ENCODE assay signal across 25 cellular contexts in the genomic region with DNA sequence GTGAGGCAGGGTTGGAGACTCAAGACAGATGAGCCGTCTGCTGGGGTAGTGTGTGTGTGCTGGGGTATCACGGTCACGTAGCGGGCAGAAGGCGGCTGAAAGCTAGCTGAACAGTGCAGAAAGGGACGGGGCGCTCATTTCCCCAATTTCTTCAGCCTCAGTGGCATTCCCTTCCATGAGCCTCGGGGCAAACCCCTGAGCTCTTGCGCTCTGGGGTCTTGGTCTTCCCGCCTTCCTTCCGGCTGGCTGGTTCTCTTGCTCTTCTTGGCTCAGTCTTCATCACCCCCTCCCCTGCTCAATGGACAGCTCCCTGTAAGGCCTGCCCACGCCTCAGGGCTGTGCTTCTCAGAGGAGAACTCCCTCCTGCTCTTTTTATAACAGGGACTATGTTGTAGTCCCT.
"Had no signal": no experiment of that assay in that cellular context is flagged by ENCODE, and none has a peak within 500 bp of the region (broad histone marks: within the 10 kb centered on the region; RNA-seq: fewer than 3 reads in every experiment).

No MANE protein-coding gene starts in this region.

- H3K79me2 ChIP-seq: hepatocyte had no signal

- H3K4me1 ChIP-seq: adrenal gland, ascending aorta, left ventricle myocardium inferior, prostate gland, right atrium auricular region, suprapubic skin, transverse colon, uterus had no signal

- H2AFZ ChIP-seq: hepatocyte had no signal

- H3K27me3 ChIP-seq: adrenal gland, ascending aorta, hepatocyte, right atrium auricular region, uterus had no signal

- H3K4me3 Mint-ChIP-seq: activated CD4-positive, alpha-beta memory T cell treated with anti-CD3 and anti-CD28 coated beads, Interleukin-2, amount 10 ng/mL, durations not matched to agents 7 days and 5 days; activated CD8-positive, alpha-beta memory T cell treated with anti-CD3 and anti-CD28 coated beads, Interleukin-2, amount 10 ng/mL, durations not matched to agents 7 days and 5 days; activated T-helper 1 cell treated with anti-CD3 and anti-CD28 coated beads, Interleukin-12 subunit alpha, Interleukin-12 subunit beta, Interleukin-2, Interleukin-4 antibody, amounts not matched to agents 30 ng/mL and 10 ng/mL and 1 ng/mL, durations not matched to agents 14 hours and 24 hours and 36 hours; mesothelial cell of epicardium; naive thymus-derived CD8-positive, alpha-beta T cell; stimulated activated effector memory CD8-positive, alpha-beta T cell treated with anti-CD3 and anti-CD28 coated beads, Interleukin-12 subunit alpha, Interleukin-12 subunit beta, amount 100 ng/mL, for 72 hours; stimulated activated naive CD8-positive, alpha-beta T cell treated with anti-CD3 and anti-CD28 coated beads, Interleukin-15, amount 100 ng/mL, for 72 hours; T-helper 17 cell had no signal

- H3K9me3 Mint-ChIP-seq: activated CD4-positive, alpha-beta memory T cell treated with anti-CD3 and anti-CD28 coated beads, Interleukin-2, amount 10 ng/mL, durations not matched to agents 7 days and 5 days; activated naive CD4-positive, alpha-beta T cell treated with anti-CD3 and anti-CD28 coated beads, Interleukin-2, amount 50 U/mL, for 72 hours; activated T-helper 1 cell treated with anti-CD3 and anti-CD28 coated beads, Interleukin-12 subunit alpha, Interleukin-12 subunit beta, Interleukin-2, Interleukin-4 antibody, amounts not matched to agents 30 ng/mL and 10 ng/mL and 1 ng/mL, durations not matched to agents 14 hours and 24 hours and 36 hours; mesothelial cell of epicardium; naive thymus-derived CD8-positive, alpha-beta T cell; stimulated activated effector memory CD8-positive, alpha-beta T cell treated with anti-CD3 and anti-CD28 coated beads, Interleukin-12 subunit alpha, Interleukin-12 subunit beta, amount 100 ng/mL, for 72 hours; stimulated activated naive CD8-positive, alpha-beta T cell treated with anti-CD3 and anti-CD28 coated beads, Interleukin-15, amount 100 ng/mL, for 72 hours had no signal

- H3K36me3 Mint-ChIP-seq: activated CD8-positive, alpha-beta memory T cell treated with anti-CD3 and anti-CD28 coated beads, Interleukin-2, amount 10 ng/mL, durations not matched to agents 7 days and 5 days; activated naive CD4-positive, alpha-beta T cell treated with anti-CD3 and anti-CD28 coated beads, Interleukin-2, amount 50 U/mL, for 72 hours; mesothelial cell of epicardium; naive thymus-derived CD8-positive, alpha-beta T cell; stimulated activated effector memory CD8-positive, alpha-beta T cell treated with anti-CD3 and anti-CD28 coated beads, Interleukin-12 subunit alpha, Interleukin-12 subunit beta, amount 100 ng/mL, for 72 hours had no signal

- H3K36me3 ChIP-seq: adrenal gland, ascending aorta, brain microvascular endothelial cell, left ventricle myocardium inferior, prostate gland, right atrium auricular region, suprapubic skin, transverse colon, uterus had no signal

- H3K27ac ChIP-seq: adrenal gland, ascending aorta, brain microvascular endothelial cell, hepatocyte, left ventricle myocardium inferior, prostate gland, right atrium auricular region, suprapubic skin, transverse colon, uterus had no signal

- H3K4me3 ChIP-seq: adrenal gland, ascending aorta, hepatocyte, left ventricle myocardium inferior, prostate gland, right atrium auricular region, suprapubic skin, transverse colon, uterus had no signal

- ATAC-seq: activated CD8-positive, alpha-beta memory T cell treated with anti-CD3 and anti-CD28 coated beads, Interleukin-2, amount 10 ng/mL, durations not matched to agents 7 days and 5 days; activated naive CD4-positive, alpha-beta T cell treated with anti-CD3 and anti-CD28 coated beads, Interleukin-2, amount 50 U/mL, for 72 hours; naive thymus-derived CD8-positive, alpha-beta T cell; stimulated activated effector memory CD8-positive, alpha-beta T cell treated with anti-CD3 and anti-CD28 coated beads, Interleukin-12 subunit alpha, Interleukin-12 subunit beta, amount 100 ng/mL, for 72 hours; stimulated activated naive CD8-positive, alpha-beta T cell treated with anti-CD3 and anti-CD28 coated beads, Interleukin-15, amount 100 ng/mL, for 72 hours; T-helper 17 cell had no signal

- H3K4me2 ChIP-seq: hepatocyte had no signal

- H3K4me1 Mint-ChIP-seq: activated CD8-positive, alpha-beta memory T cell treated with anti-CD3 and anti-CD28 coated beads, Interleukin-2, amount 10 ng/mL, durations not matched to agents 7 days and 5 days; mesothelial cell of epicardium; stimulated activated effector memory CD8-positive, alpha-beta T cell treated with anti-CD3 and anti-CD28 coated beads, Interleukin-12 subunit alpha, Interleukin-12 subunit beta, amount 100 ng/mL, for 72 hours; stimulated activated naive CD8-positive, alpha-beta T cell treated with anti-CD3 and anti-CD28 coated beads, Interleukin-15, amount 100 ng/mL, for 72 hours; T-helper 17 cell had no signal

- H3K27ac Mint-ChIP-seq: activated CD4-positive, alpha-beta memory T cell treated with anti-CD3 and anti-CD28 coated beads, Interleukin-2, amount 10 ng/mL, durations not matched to agents 7 days and 5 days; activated CD8-positive, alpha-beta memory T cell treated with anti-CD3 and anti-CD28 coated beads, Interleukin-2, amount 10 ng/mL, durations not matched to agents 7 days and 5 days; activated naive CD4-positive, alpha-beta T cell treated with anti-CD3 and anti-CD28 coated beads, Interleukin-2, amount 50 U/mL, for 72 hours; activated T-helper 1 cell treated with anti-CD3 and anti-CD28 coated beads, Interleukin-12 subunit alpha, Interleukin-12 subunit beta, Interleukin-2, Interleukin-4 antibody, amounts not matched to agents 30 ng/mL and 10 ng/mL and 1 ng/mL, durations not matched to agents 14 hours and 24 hours and 36 hours; mesothelial cell of epicardium; naive thymus-derived CD8-positive, alpha-beta T cell; stimulated activated effector memory CD8-positive, alpha-beta T cell treated with anti-CD3 and anti-CD28 coated beads, Interleukin-12 subunit alpha, Interleukin-12 subunit beta, amount 100 ng/mL, for 72 hours; stimulated activated naive CD8-positive, alpha-beta T cell treated with anti-CD3 and anti-CD28 coated beads, Interleukin-15, amount 100 ng/mL, for 72 hours; T-helper 17 cell had no signal

- DNase-seq: activated CD4-positive, alpha-beta memory T cell treated with anti-CD3 and anti-CD28 coated beads, Interleukin-2, amount 10 ng/mL, durations not matched to agents 7 days and 5 days; activated CD4-positive, alpha-beta T cell treated with anti-CD3 and anti-CD28 coated beads for 48 hours; activated CD4-positive, CD25-positive, alpha-beta regulatory T cell; activated CD8-positive, alpha-beta memory T cell treated with anti-CD3 and anti-CD28 coated beads, Interleukin-2, amount 10 ng/mL, durations not matched to agents 7 days and 5 days; brain microvascular endothelial cell; dermis blood vessel endothelial cell; effector CD8-positive, alpha-beta T cell; foreskin melanocyte; left ventricle myocardium inferior; naive thymus-derived CD8-positive, alpha-beta T cell; stimulated activated CD4-positive, alpha-beta T cell treated with anti-CD3 and anti-CD28 coated beads, Interleukin-12 subunit alpha, Interleukin-12 subunit beta, amount 100 ng/mL, for 4 hours; stimulated activated naive CD8-positive, alpha-beta T cell treated with anti-CD3 and anti-CD28 coated beads, Interleukin-15, amount 100 ng/mL, for 72 hours; T-helper 17 cell; transverse colon; uterus had no signal

- H3K9me3 ChIP-seq: adrenal gland, ascending aorta, left ventricle myocardium inferior, prostate gland, right atrium auricular region, suprapubic skin, transverse colon, uterus had no signal
